20 cellular contexts compared by ENCODE assay signal in genomic region chr5:83376461-83376860, GRCh38.
"Had no signal": no experiment of that assay in that cellular context is flagged by ENCODE, and none has a peak within 500 bp of the region (broad histone marks: within the 10 kb centered on the region; RNA-seq: fewer than 3 reads in every experiment).

No MANE protein-coding gene starts in this region.

- H3K27ac ChIP-seq: ovary, right lobe of liver, thyroid gland had no signal

- H3K9me3 ChIP-seq: mucosa of descending colon, ovary, right lobe of liver, thyroid gland had no signal

- H3K4me3 Mint-ChIP-seq: activated naive CD4-positive, alpha-beta T cell treated with anti-CD3 and anti-CD28 coated beads, Interleukin-2, amount 10 ng/mL, durations not matched to agents 7 days and 5 days; activated naive CD8-positive, alpha-beta T cell treated with anti-CD3 and anti-CD28 coated beads, Interleukin-2, amount 50 U/mL, for 24 hours; brain; naive B cell; stimulated activated naive B cell treated with anti-CD40 and anti-IgM and Interleukin-4, amounts not matched to agents 10 μg/mL and 1 μg/mL and 100 μg/mL, for 72 hours had no signal

- H3K36me3 ChIP-seq: ovary, right lobe of liver, thyroid gland had no signal

- H3K27me3 ChIP-seq: ovary, right lobe of liver, thyroid gland had no signal

- H3K4me3 ChIP-seq: mucosa of descending colon, ovary, right lobe of liver, thyroid gland had no signal

- H3K9me3 Mint-ChIP-seq: activated naive CD4-positive, alpha-beta T cell treated with anti-CD3 and anti-CD28 coated beads, Interleukin-2, amount 10 ng/mL, durations not matched to agents 7 days and 5 days; activated naive CD8-positive, alpha-beta T cell treated with anti-CD3 and anti-CD28 coated beads, Interleukin-2, amount 50 U/mL, for 24 hours; brain; stimulated activated naive B cell treated with anti-CD40 and anti-IgM and Interleukin-4, amounts not matched to agents 10 μg/mL and 1 μg/mL and 100 μg/mL, for 72 hours had no signal

- H3K4me1 Mint-ChIP-seq: activated naive CD4-positive, alpha-beta T cell treated with anti-CD3 and anti-CD28 coated beads, Interleukin-2, amount 10 ng/mL, durations not matched to agents 7 days and 5 days; activated naive CD8-positive, alpha-beta T cell treated with anti-CD3 and anti-CD28 coated beads, Interleukin-2, amount 50 U/mL, for 24 hours; stimulated activated naive B cell treated with anti-CD40 and anti-IgM and Interleukin-4, amounts not matched to agents 10 μg/mL and 1 μg/mL and 100 μg/mL, for 72 hours had no signal

- H3K27me3 Mint-ChIP-seq: activated naive CD4-positive, alpha-beta T cell treated with anti-CD3 and anti-CD28 coated beads, Interleukin-2, amount 10 ng/mL, durations not matched to agents 7 days and 5 days; activated naive CD8-positive, alpha-beta T cell treated with anti-CD3 and anti-CD28 coated beads, Interleukin-2, amount 50 U/mL, for 24 hours; naive B cell had no signal

- ATAC-seq: activated CD4-positive, CD25-positive, alpha-beta regulatory T cell treated with anti-CD3 and anti-CD28 coated beads, Interleukin-2, amount 50 U/mL, for 24 hours; activated naive CD8-positive, alpha-beta T cell treated with anti-CD3 and anti-CD28 coated beads, Interleukin-2, amount 50 U/mL, for 24 hours; left lobe of liver; mucosa of descending colon; right lobe of liver; stimulated activated naive B cell treated with anti-CD40 and anti-IgM and Interleukin-4, amounts not matched to agents 10 μg/mL and 1 μg/mL and 100 μg/mL, for 72 hours had no signal

- DNase-seq: activated CD8-positive, alpha-beta memory T cell treated with anti-CD3 and anti-CD28 coated beads for 24 hours; activated CD8-positive, alpha-beta memory T cell treated with anti-CD3 and anti-CD28 coated beads, Interleukin-2, amount 50 U/mL, for 48 hours; activated effector memory CD4-positive, alpha-beta T cell treated with Interleukin-2 at 50 U/mL for 16 hours; activated naive CD4-positive, alpha-beta T cell treated with anti-CD3 and anti-CD28 coated beads, Interleukin-2, amount 10 ng/mL, durations not matched to agents 7 days and 5 days; activated naive CD8-positive, alpha-beta T cell treated with anti-CD3 and anti-CD28 coated beads, Interleukin-2, amount 50 U/mL, for 24 hours; activated T-cell treated with anti-CD3 and anti-CD28 coated beads, Interleukin-2, amount 50 U/mL, for 48 hours; cerebellar nuclear complex; cortex of kidney; erythroblast; mucosa of descending colon; naive B cell; ovary; right lobe of liver; stimulated activated naive B cell treated with anti-CD40 and anti-IgM and Interleukin-4, amounts not matched to agents 10 μg/mL and 1 μg/mL and 100 μg/mL, for 72 hours; T-helper 1 cell; T-helper 9 cell; thyroid gland had no signal

- H3K27ac Mint-ChIP-seq: activated naive CD4-positive, alpha-beta T cell treated with anti-CD3 and anti-CD28 coated beads, Interleukin-2, amount 10 ng/mL, durations not matched to agents 7 days and 5 days; activated naive CD8-positive, alpha-beta T cell treated with anti-CD3 and anti-CD28 coated beads, Interleukin-2, amount 50 U/mL, for 24 hours; brain; naive B cell; stimulated activated naive B cell treated with anti-CD40 and anti-IgM and Interleukin-4, amounts not matched to agents 10 μg/mL and 1 μg/mL and 100 μg/mL, for 72 hours had no signal

- H3K4me1 ChIP-seq: right lobe of liver, thyroid gland had no signal

- H3K36me3 Mint-ChIP-seq: activated naive CD4-positive, alpha-beta T cell treated with anti-CD3 and anti-CD28 coated beads, Interleukin-2, amount 10 ng/mL, durations not matched to agents 7 days and 5 days; brain; naive B cell; stimulated activated naive B cell treated with anti-CD40 and anti-IgM and Interleukin-4, amounts not matched to agents 10 μg/mL and 1 μg/mL and 100 μg/mL, for 72 hours had no signal
